ENCODE assay signal across 10 cellular contexts in genomic region chr19:47369923-47370625, GRCh38. TPM values are rescaled to one million over a fixed set of nuclear protein-coding genes. Genes with fewer than 3 reads are reported as not detected.
DNase-seq lines count a peak whose midpoint lies in the region; ATAC-seq and TF ChIP-seq lines count a peak whose summit lies in the region.
"Had no signal": no experiment of that assay in that cellular context is flagged by ENCODE, and none has a peak within 500 bp of the region (broad histone marks: within the 10 kb centered on the region; RNA-seq: fewer than 3 reads in every experiment).

No MANE protein-coding gene starts in this region.

- intact Hi-C loops in head of caudate nucleus (cut with DNase I), result no loop called here

- H3K9me3 Mint-ChIP-seq in HFFc6, result no peaks in the 10 kb centered on the region

- peaks cover 9% of the 10 kb centered on the region for H3K36me3 Mint-ChIP-seq in HFFc6 (ENCODE audit: low read depth)
- H3K36me3 Mint-ChIP-seq in T-helper 17 cell (ENCODE audit: low read depth), result peaks cover 3% of the 10 kb centered on the region

- TF ChIP-seq CTCF in HFFc6 (IDR thresholded peaks at IDR 0.05), result no peak

- H3K9me3 ChIP-seq in T-helper 17 cell (ENCODE audit: control insufficient read depth, low read length, poor library complexity, severe bottlenecking), result no peaks in the 10 kb centered on the region

- DNase-seq in HFFc6 (peak; percentile 55), T-helper 17 cell (no peak), head of caudate nucleus (peak; percentile 39 to 93 (median 74)), stromal cell of bone marrow (ENCODE audit: low read depth) (peak; percentile 71), UCSD-AML1 (lab: John Stamatoyannopoulos, UW; ENCODE audit: unreplicated experiment) (no peak), NCI-H526 treated with DMSO at 0.1 percent for 48 hours (lab: John Stamatoyannopoulos, UW) (no peak)
- DNase-seq: NCI-H1417 treated with DMSO at 0.1 percent for 48 hours, SHP77 had no signal

- peak; percentile 55 for ATAC-seq in T-helper 17 cell
- ATAC-seq in GM21526 (IDR thresholded peaks at IDR 0.05; ENCODE audit: low FRiP score, unreplicated experiment), result no peak

- H3K27me3 Mint-ChIP-seq in HFFc6 (ENCODE audit: insufficient read depth), result peaks cover 2% of the 10 kb centered on the region; the same call in 1 of the 2 replicates
- no peaks in the 10 kb centered on the region for H3K27me3 Mint-ChIP-seq in T-helper 17 cell

- peaks cover 15% of the 10 kb centered on the region for H3K4me1 Mint-ChIP-seq in HFFc6 (ENCODE audit: low read depth)
- peaks cover 3% of the 10 kb centered on the region for H3K4me1 Mint-ChIP-seq in T-helper 17 cell

- H3K4me3 Mint-ChIP-seq in HFFc6 (no peak overlapping the region), T-helper 17 cell (no peak overlapping the region)

- H3K27ac Mint-ChIP-seq in HFFc6 (peak overlapping the region; percentile 79), T-helper 17 cell (no peak overlapping the region)

RNA-seq across cellular contexts. Expression of gene DHX34, which starts 21.0 kb away (rescaled TPM):
- total RNA-seq in HFFc6 (2021; fragmentation: NEBNext Ultra II Directional; extraction: Animal tissue kit (Norgen Biotek cat#: 25700)), result 10 to 100 TPM; 11.8 to 14.4 (median 12.6) TPM
- 10 to 100 TPM in 1 of 2 donors, 1 to 10 TPM in 1; 9.1 to 11.2 TPM for total RNA-seq in T-helper 17 cell

RNA-seq across cellular contexts. Expression of gene C5AR2, which starts 38.1 kb away (rescaled TPM):
- under 1 TPM in 4 of 6 experiments, not detected in 2; 0.03 to 0.14 (median 0.05) TPM for total RNA-seq in HFFc6 (2021; fragmentation: NEBNext Ultra II Directional; extraction: Animal tissue kit (Norgen Biotek cat#: 25700))
- total RNA-seq in T-helper 17 cell, result 1 to 10 TPM in 1 of 2 donors, under 1 TPM in 1; 0.70 to 1.4 TPM
- total RNA-seq: cardiac muscle cell had no signal

RNA-seq across cellular contexts. Expression of gene MEIS3, which starts 49.3 kb away (rescaled TPM):
- total RNA-seq in HFFc6 (2021; fragmentation: NEBNext Ultra II Directional; extraction: Animal tissue kit (Norgen Biotek cat#: 25700)), result 10 to 100 TPM; 34.1 to 50.3 (median 46.3) TPM
- under 1 TPM in 1 of 2 donors, not detected in 1; 0.34 TPM for total RNA-seq in T-helper 17 cell

Comparison
In these comparisons a context has a peak if more than half of its experiments do, and no peak if none do; other contexts are left out.
1. DNase-seq: peak in HFFc6 (single experiment), head of caudate nucleus (42 of 42) and stromal cell of bone marrow (single experiment); none in T-helper 17 cell (0 of 3), UCSD-AML1 (single experiment) and NCI-H526 treated with DMSO at 0.1 percent for 48 hours (single experiment).
2. RNA of gene MEIS3, which starts 49.3 kb away (total RNA-seq): 34.1 to 50.3 TPM in HFFc6; 0.34 TPM in T-helper 17 cell; every median in the first group is over 10 times any median in the second.